1 cellular context compared by ENCODE assay signal in genomic region chr16:14545346-14545884, GRCh38.
TF ChIP-seq lines count a peak whose summit lies in the region.

No MANE protein-coding gene starts in this region.

TF ChIP-seq in HepG2, 621 proteins besides CTCF, POLR2A, EP300 and RAD21 (continued from another document and continues in another):
- TF ChIP-seq CEBPZ (IDR thresholded peaks at IDR 0.05; ENCODE audit: low read length): no peak
- TF ChIP-seq PAF1 (CRISPR knock-in tag; IDR thresholded peaks at IDR 0.05): no peak
- no peak; the same call in 1 of the 2 replicates for TF ChIP-seq PRMT3 (CRISPR knock-in tag; IDR thresholded peaks at IDR 0.05; ENCODE audit: borderline replicate concordance, low read depth)
- no peak for TF ChIP-seq ZNF646 (CRISPR knock-in tag; IDR thresholded peaks at IDR 0.05)
- TF ChIP-seq SP1 (IDR thresholded peaks at IDR 0.05): no peak
- peak; percentile 43; the same call in 1 of the 2 replicates for TF ChIP-seq SP1 (CRISPR knock-in tag; IDR thresholded peaks at IDR 0.05)
- TF ChIP-seq MEIS1 (CRISPR knock-in tag; IDR thresholded peaks at IDR 0.05; ENCODE audit: borderline replicate concordance): peak; percentile 74; the same call in 1 of the 2 replicates
- TF ChIP-seq SKIL (CRISPR knock-in tag; IDR thresholded peaks at IDR 0.05; ENCODE audit: borderline replicate concordance): peak; percentile 97
- peak; percentile 71; the same call in 1 of the 2 replicates for TF ChIP-seq ZNF670 (CRISPR knock-in tag; IDR thresholded peaks at IDR 0.05; ENCODE audit: borderline replicate concordance)
- peak; percentile 92 for TF ChIP-seq ZNF12 (CRISPR knock-in tag; IDR thresholded peaks at IDR 0.05)
- TF ChIP-seq ZKSCAN8 (CRISPR knock-in tag; IDR thresholded peaks at IDR 0.05; ENCODE audit: borderline replicate concordance): peak; percentile 93; the same call in 1 of the 2 replicates
- peak; percentile 65; the same call in 1 of the 2 replicates for TF ChIP-seq STAT5B (CRISPR knock-in tag; IDR thresholded peaks at IDR 0.05)
- no peak for TF ChIP-seq ATF7 (IDR thresholded peaks at IDR 0.05)
- peak; percentile 28; the same call in 1 of the 2 replicates for TF ChIP-seq ATF7 (CRISPR knock-in tag; IDR thresholded peaks at IDR 0.05)
- peak; percentile 84 for TF ChIP-seq CEBPG (CRISPR knock-in tag; IDR thresholded peaks at IDR 0.05)
- TF ChIP-seq ZNF713 (CRISPR knock-in tag; IDR thresholded peaks at IDR 0.05): no peak
- TF ChIP-seq ZEB1 (IDR thresholded peaks at IDR 0.05; ENCODE audit: insufficient replicate concordance, low read depth): peak; percentile 76
- no peak for TF ChIP-seq MAF1 (CRISPR knock-in tag; IDR thresholded peaks at IDR 0.05; ENCODE audit: borderline replicate concordance)
- TF ChIP-seq GPBP1L1 (CRISPR knock-in tag; IDR thresholded peaks at IDR 0.05): no peak
- no peak; the same call in 1 of the 2 replicates for TF ChIP-seq KLF11 (CRISPR knock-in tag; IDR thresholded peaks at IDR 0.05)
- no peak for TF ChIP-seq ZBTB10 (CRISPR knock-in tag; IDR thresholded peaks at IDR 0.05; ENCODE audit: borderline replicate concordance)
- TF ChIP-seq HNF4G (IDR thresholded peaks at IDR 0.05; ENCODE audit: borderline replicate concordance, low read depth, low read length): peak; percentile 98
- no peak; the same call in 1 of the 2 replicates for TF ChIP-seq HNF4G (CRISPR knock-in tag; IDR thresholded peaks at IDR 0.05; ENCODE audit: borderline replicate concordance, low read depth)
- TF ChIP-seq IRX3 (CRISPR knock-in tag; IDR thresholded peaks at IDR 0.05; ENCODE audit: borderline replicate concordance, low read depth): no peak
- no peak for TF ChIP-seq SAFB2 (CRISPR knock-in tag; IDR thresholded peaks at IDR 0.05; ENCODE audit: borderline replicate concordance, low read depth)
- TF ChIP-seq ZNF343 (CRISPR knock-in tag; IDR thresholded peaks at IDR 0.05): no peak
- TF ChIP-seq SOX5 (CRISPR knock-in tag; IDR thresholded peaks at IDR 0.05; ENCODE audit: borderline replicate concordance): peak; percentile 83
- peak; percentile 62; the same call in 1 of the 2 replicates for TF ChIP-seq DMAP1 (CRISPR knock-in tag; IDR thresholded peaks at IDR 0.05)
- TF ChIP-seq ZNF484 (CRISPR knock-in tag; IDR thresholded peaks at IDR 0.05; ENCODE audit: borderline replicate concordance, low read depth): no peak
- TF ChIP-seq ZNF674 (CRISPR knock-in tag; IDR thresholded peaks at IDR 0.05; ENCODE audit: low read depth): no peak
- no peak for TF ChIP-seq MTF2 (CRISPR knock-in tag; IDR thresholded peaks at IDR 0.05; ENCODE audit: borderline replicate concordance)
- peak; percentile 81 for TF ChIP-seq PRDM15 (CRISPR knock-in tag; IDR thresholded peaks at IDR 0.05)
- no peak for TF ChIP-seq ZNF550 (CRISPR knock-in tag; IDR thresholded peaks at IDR 0.05; ENCODE audit: borderline replicate concordance)
- TF ChIP-seq BRCA1 (CRISPR knock-in tag; IDR thresholded peaks at IDR 0.05): no peak
- no peak for TF ChIP-seq ZBTB2 (CRISPR knock-in tag; IDR thresholded peaks at IDR 0.05; ENCODE audit: low read depth)
- TF ChIP-seq ZFP36L2 (CRISPR knock-in tag; IDR thresholded peaks at IDR 0.05): 0 out of 2 replicates have a peak, but pooled peaks have one; percentile 55
